In genomic region chr6:116682334-116682712, GRCh38 we compare ENCODE assay signal across 8 cellular contexts. TPM values are rescaled to one million over a fixed set of nuclear protein-coding genes. Genes with fewer than 3 reads are reported as not detected.
A peak's percentile ranks its signal among the peaks of the same experiment; 100 is the strongest.
DNase-seq lines count a peak whose midpoint lies in the region; ATAC-seq and TF ChIP-seq lines count a peak whose summit lies in the region.

No MANE protein-coding gene starts in this region.

- TF ChIP-seq CTCF in coronary artery (IDR thresholded peaks at IDR 0.05) = no peak

- POLR2A ChIA-PET in naive thymus-derived CD8-positive, alpha-beta T cell (lab: Charles Lee) = interaction anchor here (0.5 to 2.5 kb wide), 5 partner anchors 14 to 403 kb away, joined by 3 to 26 read pairs (median 4); partner anchors contain the start of genes RWDD1 and TSPYL1

- DNase-seq in COLO829 (ENCODE audit: low spot score) = peak; percentile 28
- peak in 3 of 5 experiments; percentile 13 to 83 (median 31) for DNase-seq in T-helper 2 cell
- DNase-seq in coronary artery (ENCODE audit: low spot score) = no peak
- DNase-seq in naive thymus-derived CD8-positive, alpha-beta T cell = peak in 7 of 10 donors; percentile 14 to 47 (median 27)
- DNase-seq in OCI-M2 (lab: John Stamatoyannopoulos, UW; ENCODE audit: unreplicated experiment) = no peak
- DNase-seq in middle frontal gyrus (ENCODE audit: extremely low spot score, low spot score) = no peak

- H3K36me3 ChIP-seq in HUES48 (ENCODE audit: control insufficient read depth, insufficient read depth, low read length) = 0 out of 2 replicates have a peak, but pooled peaks cover 11% of the 10 kb centered on the region

- ATAC-seq in GM18909 (IDR thresholded peaks at IDR 0.05; ENCODE audit: poor library complexity, unreplicated experiment) = peak; percentile 40
- ATAC-seq in naive thymus-derived CD8-positive, alpha-beta T cell = no peak

- H3K27ac Mint-ChIP-seq in naive thymus-derived CD8-positive, alpha-beta T cell = peak overlapping the region; percentile 92 to 100 (median 97)

- H3K27me3 Mint-ChIP-seq in naive thymus-derived CD8-positive, alpha-beta T cell = no peaks in the 10 kb centered on the region

- peaks cover 12 to 32% (median 20%) of the 10 kb centered on the region in 3 donors for H3K36me3 Mint-ChIP-seq in naive thymus-derived CD8-positive, alpha-beta T cell

- peaks cover 15% of the 10 kb centered on the region for H3K4me1 ChIP-seq in HUES48 (ENCODE audit: control insufficient read depth, insufficient read depth, low read length)

- H3K9me3 Mint-ChIP-seq in naive thymus-derived CD8-positive, alpha-beta T cell = peaks cover 0 to 10% (median 0%) of the 10 kb centered on the region in 9 donors

- no peaks in the 10 kb centered on the region for H3K27me3 ChIP-seq in HUES48 (ENCODE audit: control insufficient read depth, insufficient read depth, low read length)

- H3K27ac ChIP-seq in HUES48 (ENCODE audit: low read depth, low read length) = no peak overlapping the region
- H3K27ac ChIP-seq in coronary artery = peak overlapping the region in 1 of 2 donors; percentile 16

- peak overlapping the region; percentile 22; the same call in 1 of the 2 replicates for H3K9ac ChIP-seq in HUES48 (ENCODE audit: low read depth, low read length)

- H3K9me3 ChIP-seq in HUES48 (ENCODE audit: control insufficient read depth, insufficient read depth, low read length) = no peaks in the 10 kb centered on the region

- H3K4me3 Mint-ChIP-seq in naive thymus-derived CD8-positive, alpha-beta T cell = peak overlapping the region; percentile 78 to 99 (median 98)

- H3K4me1 Mint-ChIP-seq in naive thymus-derived CD8-positive, alpha-beta T cell = peaks cover 27 to 77% (median 61%) of the 10 kb centered on the region in 4 donors

- H3K4me3 ChIP-seq in HUES48 (ENCODE audit: low read depth, low read length) (peak overlapping the region; percentile 98), coronary artery (peak overlapping the region; percentile 90)

RNA-seq across cellular contexts. Expression of gene KPNA5, which starts 1.3 kb away (rescaled TPM):
- 10 to 100 TPM; 71.4 to 77.1 TPM for total RNA-seq in naive thymus-derived CD8-positive, alpha-beta T cell
- 10 to 100 TPM; 15.9 to 16.9 (median 15.9) TPM for polyA plus RNA-seq in naive thymus-derived CD8-positive, alpha-beta T cell

RNA-seq across cellular contexts. Expression of gene ZUP1, which starts 13.8 kb away (rescaled TPM):
- total RNA-seq in naive thymus-derived CD8-positive, alpha-beta T cell = 10 to 100 TPM; 11.8 to 12.6 TPM
- 1 to 10 TPM; 2.4 to 4.5 (median 4.1) TPM for polyA plus RNA-seq in naive thymus-derived CD8-positive, alpha-beta T cell

Comparison
In these comparisons a context has a peak if more than half of its experiments do, and no peak if none do; other contexts are left out.
1. DNase-seq: peak in COLO829 (single experiment), T-helper 2 cell (3 of 5) and naive thymus-derived CD8-positive, alpha-beta T cell (7 of 10); none in coronary artery (single experiment), OCI-M2 (single experiment) and middle frontal gyrus (single experiment).